In the genomic region with DNA sequence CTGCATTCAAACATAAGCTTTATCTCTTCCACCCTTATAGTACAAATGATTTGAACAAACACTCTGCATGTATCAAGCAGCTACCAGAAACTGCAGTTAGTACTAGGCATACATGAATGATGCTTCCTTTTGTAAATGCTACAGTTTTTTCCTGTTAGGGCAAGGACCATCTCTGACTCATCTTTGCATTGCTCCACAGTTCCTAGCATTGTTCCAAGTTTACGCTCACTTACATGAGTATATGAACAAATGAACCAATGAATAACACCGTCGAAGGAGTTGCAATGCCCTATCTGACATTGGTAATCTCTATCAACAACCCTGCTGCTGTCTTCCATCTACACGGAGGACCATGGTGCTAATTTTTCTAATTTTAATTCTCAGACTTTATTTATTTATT, we compare ENCODE assay signal across 13 cellular contexts. TPM values are rescaled to one million over a fixed set of nuclear protein-coding genes. Genes with fewer than 3 reads are reported as not detected.
A peak's percentile ranks its signal among the peaks of the same experiment; 100 is the strongest.
DNase-seq lines count a peak whose midpoint lies in the region; ATAC-seq, FAIRE-seq and TF ChIP-seq lines count a peak whose summit lies in the region.
"Had no signal": no experiment of that assay in that cellular context is flagged by ENCODE, and none has a peak within 500 bp of the region (broad histone marks: within the 10 kb centered on the region; RNA-seq: fewer than 3 reads in every experiment).

No MANE protein-coding gene starts in this region.

- H3K79me2 ChIP-seq in HepG2 (ENCODE audit: insufficient read depth, low read length) (peaks cover 32% of the 10 kb centered on the region), astrocyte (ENCODE audit: insufficient read depth, low read length) (peaks cover 35% of the 10 kb centered on the region)

- H3K27me3 ChIP-seq in HepG2 (ENCODE audit: control insufficient read depth in 1 of 2, insufficient read depth in 2 of 2, low read length in 2 of 2) (no peaks in the 10 kb centered on the region; a peak in 1 of 5 replicates), right lobe of liver (no peaks in the 10 kb centered on the region), astrocyte (ENCODE audit: insufficient read depth, low read length) (no peaks in the 10 kb centered on the region)
- peaks cover 0 to 7% of the 10 kb centered on the region in 2 donors for H3K27me3 ChIP-seq in naive thymus-derived CD4-positive, alpha-beta T cell (ENCODE audit: control insufficient read depth in 2 of 2, insufficient read depth in 2 of 2, low read length in 2 of 2)
- H3K27me3 ChIP-seq: transverse colon had no signal

- peaks cover 3% of the 10 kb centered on the region; the same call in 1 of the 2 replicates for H4K20me1 ChIP-seq in HepG2 (ENCODE audit: insufficient read depth, low read length)
- peaks cover 1% of the 10 kb centered on the region for H4K20me1 ChIP-seq in astrocyte (ENCODE audit: insufficient read depth, low read length)

- H3K4me3 ChIP-seq in HepG2 (replicated peaks in 1 of 3; ENCODE audit: insufficient read depth in 1 of 3, low read depth in 2 of 3, low read length in 3 of 3), result peak overlapping the region in 1 of 3 experiments; percentile 25; a peak in 1 of 6 replicates
- no peak overlapping the region for H3K4me3 ChIP-seq in right lobe of liver
- H3K4me3 ChIP-seq in astrocyte (ENCODE audit: insufficient read depth, low read depth, low read length), result no peak overlapping the region
- H3K4me3 ChIP-seq in fibroblast of villous mesenchyme (ENCODE audit: low read depth, low read length), result no peak overlapping the region
- H3K4me3 ChIP-seq in naive thymus-derived CD4-positive, alpha-beta T cell (ENCODE audit: low read length), result no peak overlapping the region
- H3K4me3 ChIP-seq: skin epidermis, transverse colon had no signal

- ATAC-seq in HepG2 (peak; percentile 3; the same call in 1 of the 3 replicates), right lobe of liver (no peak), HG02588 (IDR thresholded peaks at IDR 0.05; ENCODE audit: unreplicated experiment) (no peak)
- no peak for ATAC-seq in naive thymus-derived CD4-positive, alpha-beta T cell
- no peak for ATAC-seq in activated CD8-positive, alpha-beta T cell treated with anti-CD3 and anti-CD28 coated beads for 36 hours
- ATAC-seq: activated naive CD4-positive, alpha-beta T cell treated with anti-CD3 and anti-CD28 coated beads, Interleukin-2, amount 50 U/mL, for 72 hours had no signal

- H3K4me2 ChIP-seq in HepG2 (ENCODE audit: low read depth, low read length), result peak overlapping the region; percentile 54
- H3K4me2 ChIP-seq in astrocyte (ENCODE audit: low read length), result no peak overlapping the region

- no peak for TF ChIP-seq RAD21 in HepG2 (CRISPR knock-in tag; IDR thresholded peaks at IDR 0.05)

- H3K9me3 ChIP-seq in HepG2 (ENCODE audit: low read length) (no peaks in the 10 kb centered on the region), right lobe of liver (no peaks in the 10 kb centered on the region), astrocyte (ENCODE audit: insufficient read depth, low read depth, low read length) (no peaks in the 10 kb centered on the region)
- no peaks in the 10 kb centered on the region for H3K9me3 ChIP-seq in naive thymus-derived CD4-positive, alpha-beta T cell (ENCODE audit: control insufficient read depth in 2 of 3, low read length in 3 of 3)
- H3K9me3 ChIP-seq: transverse colon had no signal

- CTCF ChIA-PET in HepG2 (lab: Yijun Ruan, JAX; ENCODE audit: low intra/inter-chr PET ratio, low total read pairs), result no interaction called here
- CTCF ChIA-PET in naive thymus-derived CD4-positive, alpha-beta T cell (lab: Charles Lee), result no interaction called here
- CTCF ChIA-PET in activated CD8-positive, alpha-beta T cell treated with anti-CD3 and anti-CD28 coated beads for 36 hours (lab: Charles Lee), result no interaction called here

- POLR2A ChIA-PET in HepG2 (lab: Yijun Ruan, JAX), result interaction anchor here (3.3 kb wide), 1 partner anchor 53 kb away, joined by 12 read pairs; no protein-coding TSS in a partner anchor
- POLR2A ChIA-PET in naive thymus-derived CD4-positive, alpha-beta T cell (lab: Charles Lee), result no interaction called here
- POLR2A ChIA-PET in activated CD8-positive, alpha-beta T cell treated with anti-CD3 and anti-CD28 coated beads for 36 hours (lab: Charles Lee), result no interaction called here

- no peak overlapping the region for H3K27ac Mint-ChIP-seq in astrocyte (ENCODE audit: unreplicated experiment)
- no peak overlapping the region for H3K27ac Mint-ChIP-seq in type B pancreatic cell
- peak overlapping the region in 4 of 9 donors; percentile 38 to 63 (median 49) for H3K27ac Mint-ChIP-seq in naive thymus-derived CD4-positive, alpha-beta T cell
- no peak overlapping the region for H3K27ac Mint-ChIP-seq in activated CD8-positive, alpha-beta T cell treated with anti-CD3 and anti-CD28 coated beads for 36 hours

- WGBS in HepG2 (ENCODE audit: low lambda C conversion rate), result 14% methylated on average over 4 of the region's 4 CpGs
- 91% methylated on average over 4 of the region's 4 CpGs for WGBS in right lobe of liver (ENCODE audit: insufficient coverage, low coverage, low lambda C conversion rate, missing lambda C conversion rate)

- no peak overlapping the region for H3K9ac ChIP-seq in HepG2 (ENCODE audit: insufficient read depth, low read depth, low read length)
- H3K9ac ChIP-seq in astrocyte (ENCODE audit: low read length), result no peak overlapping the region

- DNase-seq in HepG2 (ENCODE audit: low spot score) (peak; percentile 83), right lobe of liver (no peak), astrocyte (ENCODE audit: low read depth) (peak; percentile 79), fibroblast of villous mesenchyme (ENCODE audit: low read depth) (peak; percentile 53), type B pancreatic cell (ENCODE audit: extremely low spot score, unreplicated experiment) (no peak)
- DNase-seq in naive thymus-derived CD4-positive, alpha-beta T cell, result no peak
- DNase-seq in activated CD8-positive, alpha-beta T cell treated with anti-CD3 and anti-CD28 coated beads for 36 hours, result no peak
- DNase-seq: AML-193, NCI-H187, transverse colon had no signal

- H3K4me1 ChIP-seq in HepG2 (ENCODE audit: insufficient read depth, low read length), result peaks cover 48% of the 10 kb centered on the region
- H3K4me1 ChIP-seq in right lobe of liver, result peaks cover 0 to 27% (median 6%) of the 10 kb centered on the region in 4 donors
- H3K4me1 ChIP-seq in astrocyte (ENCODE audit: insufficient read depth, low read length), result peaks cover 16% of the 10 kb centered on the region
- H3K4me1 ChIP-seq in naive thymus-derived CD4-positive, alpha-beta T cell (ENCODE audit: control insufficient read depth in 2 of 2, insufficient read depth in 2 of 2, low read length in 2 of 2), result peaks cover 9 to 17% of the 10 kb centered on the region in 2 donors

- FAIRE-seq in HepG2 (lab: Jason Lieb, UNC) (no peak), astrocyte (lab: Jason Lieb, UNC) (no peak)

- H3K9me3 Mint-ChIP-seq in astrocyte (ENCODE audit: unreplicated experiment) (no peaks in the 10 kb centered on the region), type B pancreatic cell (peaks cover 10% of the 10 kb centered on the region)
- peaks cover 0 to 2% (median 0%) of the 10 kb centered on the region in 11 donors for H3K9me3 Mint-ChIP-seq in naive thymus-derived CD4-positive, alpha-beta T cell
- peaks cover 2% of the 10 kb centered on the region for H3K9me3 Mint-ChIP-seq in activated CD8-positive, alpha-beta T cell treated with anti-CD3 and anti-CD28 coated beads for 36 hours

- H3K27ac ChIP-seq in HepG2 (ENCODE audit: extremely low read length, insufficient read depth, low read length), result peak overlapping the region; percentile 4
- H3K27ac ChIP-seq in right lobe of liver, result no peak overlapping the region
- H3K27ac ChIP-seq in astrocyte (ENCODE audit: low read depth, low read length), result no peak overlapping the region
- no peak overlapping the region for H3K27ac ChIP-seq in naive thymus-derived CD4-positive, alpha-beta T cell (ENCODE audit: low read depth, low read length)
- H3K27ac ChIP-seq: transverse colon had no signal

- BruUV-seq in HepG2 (replicated peaks; lab: Mats Ljungman, UMichigan), result no TSS peak

- in situ Hi-C loops in HepG2 (cut with HindIII; ENCODE audit: extremely low pct_ligation_motif_present, low pct_unique_long_range_greater_than_20kb), result no loop called here

- TF ChIP-seq CTCF in HepG2 (CRISPR knock-in tag; IDR thresholded peaks at IDR 0.05), result no peak
- TF ChIP-seq CTCF in right lobe of liver (IDR thresholded peaks at IDR 0.05), result no peak
- TF ChIP-seq CTCF in astrocyte (IDR thresholded peaks at IDR 0.05; ENCODE audit: insufficient read depth, low read depth, low read length), result no peak
- no peak for TF ChIP-seq CTCF in fibroblast of villous mesenchyme (IDR thresholded peaks at IDR 0.05; ENCODE audit: insufficient read depth, low read depth, low read length)
- no peak for TF ChIP-seq CTCF in type B pancreatic cell (conservative IDR thresholded peaks at IDR 0.05)
- no peak for TF ChIP-seq CTCF in activated CD8-positive, alpha-beta T cell treated with anti-CD3 and anti-CD28 coated beads for 36 hours (IDR thresholded peaks at IDR 0.05)

- H3K4me1 Mint-ChIP-seq in astrocyte (ENCODE audit: low read depth, unreplicated experiment), result peaks cover 17% of the 10 kb centered on the region
- peaks cover 24% of the 10 kb centered on the region for H3K4me1 Mint-ChIP-seq in type B pancreatic cell (ENCODE audit: unreplicated experiment)
- peaks cover 8 to 36% (median 27%) of the 10 kb centered on the region in 7 donors for H3K4me1 Mint-ChIP-seq in naive thymus-derived CD4-positive, alpha-beta T cell
- H3K4me1 Mint-ChIP-seq in activated CD8-positive, alpha-beta T cell treated with anti-CD3 and anti-CD28 coated beads for 36 hours (ENCODE audit: low read depth), result peaks cover 22% of the 10 kb centered on the region

- H3K4me3 Mint-ChIP-seq in astrocyte (ENCODE audit: unreplicated experiment), result no peak overlapping the region
- peak overlapping the region; percentile 36 for H3K4me3 Mint-ChIP-seq in type B pancreatic cell
- H3K4me3 Mint-ChIP-seq in naive thymus-derived CD4-positive, alpha-beta T cell, result peak overlapping the region in 4 of 10 donors; percentile 4 to 87 (median 42)
- H3K4me3 Mint-ChIP-seq in activated CD8-positive, alpha-beta T cell treated with anti-CD3 and anti-CD28 coated beads for 36 hours, result no peak overlapping the region

- TF ChIP-seq EP300 in HepG2 (IDR thresholded peaks at IDR 0.05; ENCODE audit: low read depth in 2 of 2, low read length in 2 of 2), result peak in 1 of 2 experiments; percentile 22; a peak in 1 of 4 replicates
- no peak for TF ChIP-seq EP300 in HepG2 (CRISPR knock-in tag; IDR thresholded peaks at IDR 0.05; ENCODE audit: borderline replicate concordance)

- H3K36me3 ChIP-seq in HepG2 (replicated peaks in 1 of 2; ENCODE audit: control insufficient read depth in 1 of 2, insufficient read depth in 2 of 2, low read length in 2 of 2), result no peaks in the 10 kb centered on the region; a peak in 1 of 5 replicates
- peaks cover 0 to 2% (median 0%) of the 10 kb centered on the region in 4 donors for H3K36me3 ChIP-seq in right lobe of liver
- peaks cover 5% of the 10 kb centered on the region for H3K36me3 ChIP-seq in astrocyte (ENCODE audit: insufficient read depth, low read length)
- peaks cover 0 to 3% (median 0%) of the 10 kb centered on the region in 3 experiments for H3K36me3 ChIP-seq in naive thymus-derived CD4-positive, alpha-beta T cell (ENCODE audit: control insufficient read depth in 2 of 3, insufficient read depth in 3 of 3, low read length in 3 of 3)
- H3K36me3 ChIP-seq: transverse colon had no signal

- H2AFZ ChIP-seq in HepG2 (ENCODE audit: low read length) (no peak overlapping the region), astrocyte (ENCODE audit: low read depth, low read length) (no peak overlapping the region)

- no peaks in the 10 kb centered on the region for H3K27me3 Mint-ChIP-seq in astrocyte (ENCODE audit: low read depth, unreplicated experiment)
- H3K27me3 Mint-ChIP-seq in type B pancreatic cell, result no peaks in the 10 kb centered on the region
- H3K27me3 Mint-ChIP-seq in naive thymus-derived CD4-positive, alpha-beta T cell, result peaks cover 0 to 41% (median 12%) of the 10 kb centered on the region in 5 donors
- H3K27me3 Mint-ChIP-seq in activated CD8-positive, alpha-beta T cell treated with anti-CD3 and anti-CD28 coated beads for 36 hours, result peaks cover 6% of the 10 kb centered on the region

- intact Hi-C loops in HepG2 (cut with micrococcal nuclease; ENCODE audit: unreplicated experiment), result loop anchor here (5.0 kb wide), 2 partner anchors 180 to 885 kb away; a partner anchor contains a TSS
- intact Hi-C loops in right lobe of liver (cut with DNase I), result no loop called here
- intact Hi-C loops in naive thymus-derived CD4-positive, alpha-beta T cell (cut with micrococcal nuclease), result loop anchor here in 1 of 2 donors (10.0 kb wide), 1 partner anchor 172 kb away; a partner anchor contains a TSS
- intact Hi-C loops in activated CD8-positive, alpha-beta T cell treated with anti-CD3 and anti-CD28 coated beads for 36 hours (cut with micrococcal nuclease), result no loop called here

- peaks cover 5% of the 10 kb centered on the region for H3K36me3 Mint-ChIP-seq in astrocyte (ENCODE audit: low read depth, unreplicated experiment)
- H3K36me3 Mint-ChIP-seq in type B pancreatic cell, result peaks cover 4% of the 10 kb centered on the region
- H3K36me3 Mint-ChIP-seq in naive thymus-derived CD4-positive, alpha-beta T cell, result peaks cover 0 to 5% (median 0%) of the 10 kb centered on the region in 5 donors
- H3K36me3 Mint-ChIP-seq in activated CD8-positive, alpha-beta T cell treated with anti-CD3 and anti-CD28 coated beads for 36 hours (ENCODE audit: low read depth), result peaks cover under 1% of the 10 kb centered on the region

- no peak for TF ChIP-seq POLR2A in HepG2 (IDR thresholded peaks at IDR 0.05; ENCODE audit: insufficient read depth in 1 of 2, low read depth in 2 of 2, low read length in 2 of 2)
- no peak for TF ChIP-seq POLR2A in right lobe of liver (IDR thresholded peaks at IDR 0.05)

RNA-seq across cellular contexts. Expression of a gene that starts 2.1 kb away (rescaled TPM):
- total RNA-seq in HepG2 (2016; rRNA removed; fragmentation: Illumina TruSeq; extraction: Trizol) (69.0 and 132 TPM in 2 replicates), right lobe of liver (100 to 1,000 TPM in 2 of 6 experiments, 10 to 100 TPM in 4; 23.0 to 142 (median 96.7) TPM), astrocyte (85.5 and 90.6 TPM in 2 replicates), fibroblast of villous mesenchyme (28.7 and 34.5 TPM in 2 replicates), type B pancreatic cell (ENCODE audit: low replicate concordance) (60.9 and 119 TPM in 2 replicates)
- total RNA-seq in HepG2 (2016; cell fraction: cytosol; rRNA removed; fragmentation: Illumina TruSeq; extraction: Trizol; ENCODE audit: low read depth), result 25.5 and 27.2 TPM in 2 replicates
- total RNA-seq in HepG2 (2016; cell fraction: insoluble cytoplasmic fraction; rRNA removed; fragmentation: Illumina TruSeq; extraction: Trizol), result 68.9 and 140 TPM in 2 replicates
- 30.4 and 36.0 TPM in 2 replicates for total RNA-seq in HepG2 (2016; cell fraction: membrane; rRNA removed; fragmentation: Illumina TruSeq; extraction: Trizol)
- total RNA-seq in HepG2 (2016; cell fraction: nucleus; rRNA removed; fragmentation: Illumina TruSeq; extraction: Trizol), result 88.1 and 94.1 TPM in 2 replicates
- polyA plus RNA-seq in HepG2 (2011; rRNA removed), result 64.5 and 100 TPM in 2 replicates
- 60.2 and 62.6 TPM in 2 replicates for polyA plus RNA-seq in HepG2 (2011; cell fraction: cytosol; rRNA removed)
- 25.1 and 27.1 TPM in 2 replicates for polyA plus RNA-seq in HepG2 (2011; cell fraction: nucleus; rRNA removed)
- 63.1 and 161 TPM in 2 replicates for polyA plus RNA-seq in HepG2 (2012)
- polyA plus RNA-seq in HepG2 (2016; cell fraction: cytosol; fragmentation: Illumina TruSeq; extraction: Trizol; ENCODE audit: low read depth), result 22.7 and 28.6 TPM in 2 replicates
- polyA plus RNA-seq in HepG2 (2016; cell fraction: insoluble cytoplasmic fraction; fragmentation: Illumina TruSeq; extraction: Trizol; ENCODE audit: low read depth), result 290 TPM in 2 replicates
- 35.9 and 40.2 TPM in 2 replicates for polyA plus RNA-seq in HepG2 (2016; cell fraction: membrane; fragmentation: Illumina TruSeq; extraction: Trizol; ENCODE audit: low read depth)
- polyA plus RNA-seq in HepG2 (2016; cell fraction: nucleus; fragmentation: Illumina TruSeq; extraction: Trizol; ENCODE audit: insufficient read depth, low read depth), result 144 and 152 TPM in 2 replicates
- 96.9 and 101 TPM in 2 replicates for polyA minus RNA-seq in HepG2 (2011; rRNA and poly(A)+ RNA removed; ENCODE audit: low replicate concordance)
- polyA minus RNA-seq in HepG2 (2011; cell fraction: cytosol; rRNA and poly(A)+ RNA removed), result 31.7 and 41.1 TPM in 2 replicates
- polyA minus RNA-seq in HepG2 (2011; cell fraction: nucleus; rRNA and poly(A)+ RNA removed), result 61.4 and 63.3 TPM in 2 replicates
- total RNA-seq in naive thymus-derived CD4-positive, alpha-beta T cell, result 1 to 10 TPM in 4 of 5 experiments, under 1 TPM in 1; 0.51 to 3.4 (median 2.3) TPM
- 1 to 10 TPM; 3.4 to 9.9 TPM for polyA plus RNA-seq in naive thymus-derived CD4-positive, alpha-beta T cell
- 1 to 10 TPM; 4.8 to 5.1 TPM for total RNA-seq in activated CD8-positive, alpha-beta T cell treated with anti-CD3 and anti-CD28 coated beads for 36 hours

RNA-seq across cellular contexts. Expression of a gene that starts 3.6 kb away (rescaled TPM):
- total RNA-seq in HepG2 (2016; rRNA removed; fragmentation: Illumina TruSeq; extraction: Trizol) (59.7 and 95.0 TPM in 2 replicates), right lobe of liver (10 to 100 TPM; 11.0 to 24.6 (median 19.4) TPM), astrocyte (51.1 and 58.1 TPM in 2 replicates), fibroblast of villous mesenchyme (55.4 and 71.2 TPM in 2 replicates), type B pancreatic cell (ENCODE audit: low replicate concordance) (36.3 and 43.2 TPM in 2 replicates)
- total RNA-seq in HepG2 (2016; cell fraction: cytosol; rRNA removed; fragmentation: Illumina TruSeq; extraction: Trizol; ENCODE audit: low read depth), result 21.2 and 23.9 TPM in 2 replicates
- 60.0 and 92.4 TPM in 2 replicates for total RNA-seq in HepG2 (2016; cell fraction: insoluble cytoplasmic fraction; rRNA removed; fragmentation: Illumina TruSeq; extraction: Trizol)
- 13.8 and 20.4 TPM in 2 replicates for total RNA-seq in HepG2 (2016; cell fraction: membrane; rRNA removed; fragmentation: Illumina TruSeq; extraction: Trizol)
- 28.1 and 28.5 TPM in 2 replicates for total RNA-seq in HepG2 (2016; cell fraction: nucleus; rRNA removed; fragmentation: Illumina TruSeq; extraction: Trizol)
- polyA plus RNA-seq in HepG2 (2011; rRNA removed), result 14.5 and 20.0 TPM in 2 replicates
- polyA plus RNA-seq in HepG2 (2011; cell fraction: cytosol; rRNA removed), result 23.7 and 29.5 TPM in 2 replicates
- 8.2 and 8.9 TPM in 2 replicates for polyA plus RNA-seq in HepG2 (2011; cell fraction: nucleus; rRNA removed)
- 25.3 and 30.2 TPM in 2 replicates for polyA plus RNA-seq in HepG2 (2012)
- polyA plus RNA-seq in HepG2 (2016; cell fraction: cytosol; fragmentation: Illumina TruSeq; extraction: Trizol; ENCODE audit: low read depth), result 5.2 and 7.4 TPM in 2 replicates
- 79.7 and 90.7 TPM in 2 replicates for polyA plus RNA-seq in HepG2 (2016; cell fraction: insoluble cytoplasmic fraction; fragmentation: Illumina TruSeq; extraction: Trizol; ENCODE audit: low read depth)
- polyA plus RNA-seq in HepG2 (2016; cell fraction: membrane; fragmentation: Illumina TruSeq; extraction: Trizol; ENCODE audit: low read depth), result 9.3 and 9.5 TPM in 2 replicates
- polyA plus RNA-seq in HepG2 (2016; cell fraction: nucleus; fragmentation: Illumina TruSeq; extraction: Trizol; ENCODE audit: insufficient read depth, low read depth), result 25.9 and 30.7 TPM in 2 replicates
- polyA minus RNA-seq in HepG2 (2011; rRNA and poly(A)+ RNA removed; ENCODE audit: low replicate concordance), result 13.5 and 35.0 TPM in 2 replicates
- polyA minus RNA-seq in HepG2 (2011; cell fraction: cytosol; rRNA and poly(A)+ RNA removed), result 14.5 and 19.1 TPM in 2 replicates
- 21.5 and 28.7 TPM in 2 replicates for polyA minus RNA-seq in HepG2 (2011; cell fraction: nucleus; rRNA and poly(A)+ RNA removed)
- 10 to 100 TPM; 14.5 to 40.9 (median 35.4) TPM for total RNA-seq in naive thymus-derived CD4-positive, alpha-beta T cell
- 100 to 1,000 TPM in 1 of 2 donors, 10 to 100 TPM in 1; 80.5 to 116 TPM for polyA plus RNA-seq in naive thymus-derived CD4-positive, alpha-beta T cell
- 10 to 100 TPM; 42.5 to 42.8 TPM for total RNA-seq in activated CD8-positive, alpha-beta T cell treated with anti-CD3 and anti-CD28 coated beads for 36 hours

Comparison
In these comparisons a context has a peak if more than half of its experiments do, and no peak if none do; other contexts are left out.
1. DNase-seq: peak in HepG2 (single experiment), astrocyte (single experiment) and fibroblast of villous mesenchyme (single experiment); none in right lobe of liver (0 of 3), type B pancreatic cell (single experiment), naive thymus-derived CD4-positive, alpha-beta T cell (0 of 9) and activated CD8-positive, alpha-beta T cell treated with anti-CD3 and anti-CD28 coated beads for 36 hours (single experiment).